2 cellular contexts compared by ENCODE assay signal in genomic region chr6:42782689-42783176, GRCh38.
A peak's percentile ranks its signal among the peaks of the same experiment; 100 is the strongest.
TF ChIP-seq lines count a peak whose summit lies in the region.

No MANE protein-coding gene starts in this region.

TF ChIP-seq in IMR-90, 13 proteins besides CTCF, POLR2A, EP300 and RAD21 (continued from another document):
- TF ChIP-seq MAFK (IDR thresholded peaks at IDR 0.05; ENCODE audit: low read depth, low read length) (no peak), NFE2L2 (IDR thresholded peaks at IDR 0.05; ENCODE audit: low read depth, low read length) (no peak), BHLHE40 (IDR thresholded peaks at IDR 0.05; ENCODE audit: low read depth, low read length) (no peak), SMC3 (IDR thresholded peaks at IDR 0.05; ENCODE audit: low read depth, low read length) (0 out of 2 replicates have a peak, but pooled peaks have one; percentile 8), MAZ (IDR thresholded peaks at IDR 0.05; ENCODE audit: borderline replicate concordance, low read depth, low read length) (peak; percentile 83), CEBPB (IDR thresholded peaks at IDR 0.05; ENCODE audit: low read depth, low read length) (no peak), USF2 (IDR thresholded peaks at IDR 0.05; ENCODE audit: low read depth, low read length) (no peak)
TF ChIP-seq in IMR-90: peak in this region for 3.

TF ChIP-seq in PFSK-1, 5 proteins besides CTCF, POLR2A, EP300 and RAD21 (continued from another document):
- TF ChIP-seq REST (IDR thresholded peaks at IDR 0.05; ENCODE audit: insufficient read depth in 1 of 2, low read depth in 2 of 2, low read length in 2 of 2) = no peak
- no peak for TF ChIP-seq FOXP2 (optimal IDR thresholded peaks at IDR 0.05; ENCODE audit: borderline replicate concordance, extremely low read depth, extremely low read length, insufficient read depth)
- TF ChIP-seq TAF1 (IDR thresholded peaks at IDR 0.05; ENCODE audit: borderline replicate concordance, insufficient read depth, low read length) = peak; percentile 75; the same call in 1 of the 2 replicates
- 0 out of 2 replicates have a peak, but pooled peaks have one; percentile 66 for TF ChIP-seq SIN3A (IDR thresholded peaks at IDR 0.05; ENCODE audit: borderline replicate concordance, insufficient read depth, low read length)
